ENCODE assay signal across 1 cellular context in genomic region chr11:64859542-64860414, GRCh38.
TF ChIP-seq lines count a peak whose summit lies in the region.

No MANE protein-coding gene starts in this region.

TF ChIP-seq in GM12878, 131 proteins besides CTCF, POLR2A, EP300 and RAD21 (continues in another document):
- TF ChIP-seq MEF2B (IDR thresholded peaks at IDR 0.05; ENCODE audit: partially characterized antibody, poor library complexity, severe bottlenecking) (peak; percentile 75), SP1 (IDR thresholded peaks at IDR 0.05; ENCODE audit: low read depth, low read length) (peak; percentile 80), ZNF687 (IDR thresholded peaks at IDR 0.05) (peak; percentile 98), TCF12 (IDR thresholded peaks at IDR 0.05; ENCODE audit: low read depth, low read length) (peak; percentile 68; the same call in 1 of the 2 replicates), CBX3 (IDR thresholded peaks at IDR 0.05; ENCODE audit: borderline replicate concordance, low read depth) (no peak), SIN3A (IDR thresholded peaks at IDR 0.05; ENCODE audit: low read depth, low read length) (peak; percentile 39), STAT3 (IDR thresholded peaks at IDR 0.05; ENCODE audit: low read depth, low read length) (no peak), CHD1 (IDR thresholded peaks at IDR 0.05; ENCODE audit: low read depth, low read length) (0 out of 2 replicates have a peak, but pooled peaks have one; percentile 53), ATF3 (IDR thresholded peaks at IDR 0.05; ENCODE audit: borderline replicate concordance, extremely low read depth, low read depth, low read length) (no peak), TAF1 (IDR thresholded peaks at IDR 0.05; ENCODE audit: borderline replicate concordance, low read depth, low read length) (peak; percentile 59), ZSCAN29 (IDR thresholded peaks at IDR 0.05) (peak; percentile 89), ETV6 (conservative IDR thresholded peaks at IDR 0.05 in 1 of 2, IDR thresholded peaks at IDR 0.05 in 1 of 2; ENCODE audit: borderline replicate concordance in 1 of 2, low read depth in 1 of 2) (peak in 1 of 2 experiments; percentile 99; a peak in 2 of 4 replicates), EGR1 (IDR thresholded peaks at IDR 0.05; ENCODE audit: borderline replicate concordance in 1 of 2, low read depth in 2 of 2, low read length in 2 of 2) (peak in 1 of 2 experiments; percentile 74; a peak in 2 of 3 replicates), NR2C1 (IDR thresholded peaks at IDR 0.05) (no peak), NFIC (IDR thresholded peaks at IDR 0.05; ENCODE audit: low read depth, low read length) (no peak), NR2C2 (IDR thresholded peaks at IDR 0.05; ENCODE audit: borderline replicate concordance, control insufficient read depth, insufficient read length, low read depth) (no peak), BCL11A (IDR thresholded peaks at IDR 0.05; ENCODE audit: low read depth, low read length) (peak; percentile 92), TCF7 (IDR thresholded peaks at IDR 0.05; ENCODE audit: borderline replicate concordance) (no peak), SUPT20H (IDR thresholded peaks at IDR 0.05; ENCODE audit: borderline replicate concordance, control insufficient read depth, low read depth, low read length) (no peak), SRF (IDR thresholded peaks at IDR 0.05; ENCODE audit: low read depth in 2 of 2, low read length in 2 of 2) (0 out of 4 replicates have a peak, but pooled peaks of 1 of the 2 experiments have one; percentile 43), ZZZ3 (IDR thresholded peaks at IDR 0.05; ENCODE audit: control insufficient read depth, insufficient read length, low read depth) (no peak), MAX (IDR thresholded peaks at IDR 0.05; ENCODE audit: low read depth, low read length) (peak; percentile 61; the same call in 1 of the 2 replicates), POU2F2 (IDR thresholded peaks at IDR 0.05; ENCODE audit: borderline replicate concordance, low read depth, low read length) (peak; percentile 83), RFX5 (IDR thresholded peaks at IDR 0.05; ENCODE audit: low read depth, low read length) (no peak), RBBP5 (conservative IDR thresholded peaks at IDR 0.05) (no peak), ZNF24 (IDR thresholded peaks at IDR 0.05) (peak; percentile 42; the same call in 1 of the 2 replicates), MYB (IDR thresholded peaks at IDR 0.05; ENCODE audit: borderline replicate concordance, low read depth, low read length) (peak; percentile 65; the same call in 1 of the 2 replicates), NKRF (conservative IDR thresholded peaks at IDR 0.05) (0 out of 2 replicates have a peak, but pooled peaks have one; percentile 44), CBFB (IDR thresholded peaks at IDR 0.05; ENCODE audit: low read depth) (peak; percentile 95), CREM (IDR thresholded peaks at IDR 0.05; ENCODE audit: low read depth) (peak; percentile 95), DPF2 (IDR thresholded peaks at IDR 0.05) (peak; percentile 82), SUZ12 (IDR thresholded peaks at IDR 0.05; ENCODE audit: unreplicated experiment) (no peak), TCF3 (IDR thresholded peaks at IDR 0.05; ENCODE audit: borderline replicate concordance, insufficient read depth, low read depth, low read length) (peak; percentile 88), RB1 (IDR thresholded peaks at IDR 0.05; ENCODE audit: borderline replicate concordance) (no peak), SMAD5 (IDR thresholded peaks at IDR 0.05; ENCODE audit: low read depth) (peak; percentile 51; the same call in 1 of the 2 replicates), JUNB (IDR thresholded peaks at IDR 0.05) (peak; percentile 94), CHD2 (IDR thresholded peaks at IDR 0.05; ENCODE audit: borderline replicate concordance, low read depth, low read length) (peak; percentile 76), BACH1 (IDR thresholded peaks at IDR 0.05; ENCODE audit: borderline replicate concordance) (peak; percentile 63), TARDBP (IDR thresholded peaks at IDR 0.05; ENCODE audit: borderline replicate concordance) (peak; percentile 68; the same call in 1 of the 2 replicates), NR2F1 (conservative IDR thresholded peaks at IDR 0.05) (peak; percentile 77), CUX1 (IDR thresholded peaks at IDR 0.05; ENCODE audit: insufficient replicate concordance, low read depth, low read length) (no peak), RCOR1 (conservative IDR thresholded peaks at IDR 0.05; ENCODE audit: low read depth, low read length) (0 out of 2 replicates have a peak, but pooled peaks have one; percentile 54), YY1 (IDR thresholded peaks at IDR 0.05; ENCODE audit: low read depth, low read length) (peak; percentile 73), NFYA (IDR thresholded peaks at IDR 0.05; ENCODE audit: borderline replicate concordance, low read depth, low read length) (no peak), SPI1 (IDR thresholded peaks at IDR 0.05; ENCODE audit: borderline replicate concordance, insufficient read depth, low read depth, low read length) (peak; percentile 29; the same call in 1 of the 2 replicates), BRCA1 (IDR thresholded peaks at IDR 0.05; ENCODE audit: low read depth, low read length) (no peak), IKZF2 (IDR thresholded peaks at IDR 0.05) (peak; percentile 94)
- TF ChIP-seq, protein P1, sequence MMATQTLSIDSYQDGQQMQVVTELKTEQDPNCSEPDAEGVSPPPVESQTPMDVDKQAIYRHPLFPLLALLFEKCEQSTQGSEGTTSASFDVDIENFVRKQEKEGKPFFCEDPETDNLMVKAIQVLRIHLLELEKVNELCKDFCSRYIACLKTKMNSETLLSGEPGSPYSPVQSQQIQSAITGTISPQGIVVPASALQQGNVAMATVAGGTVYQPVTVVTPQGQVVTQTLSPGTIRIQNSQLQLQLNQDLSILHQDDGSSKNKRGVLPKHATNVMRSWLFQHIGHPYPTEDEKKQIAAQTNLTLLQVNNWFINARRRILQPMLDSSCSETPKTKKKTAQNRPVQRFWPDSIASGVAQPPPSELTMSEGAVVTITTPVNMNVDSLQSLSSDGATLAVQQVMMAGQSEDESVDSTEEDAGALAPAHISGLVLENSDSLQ (IDR thresholded peaks at IDR 0.05), result no peak
- TF ChIP-seq, protein P2, sequence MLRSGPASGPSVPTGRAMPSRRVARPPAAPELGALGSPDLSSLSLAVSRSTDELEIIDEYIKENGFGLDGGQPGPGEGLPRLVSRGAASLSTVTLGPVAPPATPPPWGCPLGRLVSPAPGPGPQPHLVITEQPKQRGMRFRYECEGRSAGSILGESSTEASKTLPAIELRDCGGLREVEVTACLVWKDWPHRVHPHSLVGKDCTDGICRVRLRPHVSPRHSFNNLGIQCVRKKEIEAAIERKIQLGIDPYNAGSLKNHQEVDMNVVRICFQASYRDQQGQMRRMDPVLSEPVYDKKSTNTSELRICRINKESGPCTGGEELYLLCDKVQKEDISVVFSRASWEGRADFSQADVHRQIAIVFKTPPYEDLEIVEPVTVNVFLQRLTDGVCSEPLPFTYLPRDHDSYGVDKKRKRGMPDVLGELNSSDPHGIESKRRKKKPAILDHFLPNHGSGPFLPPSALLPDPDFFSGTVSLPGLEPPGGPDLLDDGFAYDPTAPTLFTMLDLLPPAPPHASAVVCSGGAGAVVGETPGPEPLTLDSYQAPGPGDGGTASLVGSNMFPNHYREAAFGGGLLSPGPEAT (IDR thresholded peaks at IDR 0.05; ENCODE audit: low read depth), result peak; percentile 80; the same call in 1 of the 2 replicates
